In the genomic region with DNA sequence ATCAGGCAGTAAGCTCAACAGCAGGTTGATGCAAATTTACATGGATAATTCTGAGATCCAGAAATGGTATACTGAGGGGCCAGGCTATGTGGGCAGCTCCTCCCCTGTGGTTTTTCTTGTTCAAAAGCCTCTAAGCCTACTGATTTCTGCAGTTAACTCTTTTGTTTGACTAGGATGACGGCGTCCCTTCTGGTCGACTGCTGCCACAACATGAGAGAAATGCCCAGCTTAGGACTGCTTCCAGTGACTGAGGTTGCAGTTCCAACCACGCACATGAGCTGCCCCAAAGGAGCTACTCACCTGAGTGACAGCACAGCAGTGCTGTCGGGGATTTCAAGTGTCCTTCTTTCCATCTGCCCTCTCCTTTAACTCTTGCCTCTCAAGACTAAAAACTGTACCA, we compare ENCODE assay signal across 13 cellular contexts.
DNase-seq lines count a peak whose midpoint lies in the region; ATAC-seq, FAIRE-seq and TF ChIP-seq lines count a peak whose summit lies in the region.
"Had no signal": no experiment of that assay in that cellular context is flagged by ENCODE, and none has a peak within 500 bp of the region (broad histone marks: within the 10 kb centered on the region; RNA-seq: fewer than 3 reads in every experiment).

No MANE protein-coding gene starts in this region.

- no peak overlapping the region for H3K4me3 Mint-ChIP-seq in Caco-2 (ENCODE audit: unreplicated experiment)
- H3K4me3 Mint-ChIP-seq in activated CD4-positive, alpha-beta T cell treated with anti-CD3 and anti-CD28 coated beads, Interleukin-2, amount 10 ng/mL, durations not matched to agents 7 days and 5 days: no peak overlapping the region
- H3K4me3 Mint-ChIP-seq in activated T-cell treated with anti-CD3 and anti-CD28 coated beads, Interleukin-2, amount 50 U/mL, for 72 hours: no peak overlapping the region
- H3K4me3 Mint-ChIP-seq: activated naive CD8-positive, alpha-beta T cell had no signal

- H3F3A ChIP-seq in SK-N-SH (replicated peaks; ENCODE audit: insufficient read depth): no peaks in the 10 kb centered on the region

- 65% methylated on average over 3 of the region's 5 CpGs for WGBS in SK-N-SH (ENCODE audit: low lambda C conversion rate)

- no peak overlapping the region for H3K4me2 ChIP-seq in SK-N-SH
- no peak overlapping the region for H3K4me2 ChIP-seq in keratinocyte (ENCODE audit: control insufficient read depth, extremely low read depth, insufficient read depth, low read depth, low read length)
- H3K4me2 ChIP-seq: BLaER1 had no signal

- TF ChIP-seq RAD21 in SK-N-SH (IDR thresholded peaks at IDR 0.05; ENCODE audit: low read length): peak; percentile 61

- peak; percentile 28 to 47 for DNase-seq in Caco-2
- DNase-seq in HEK293T (ENCODE audit: extremely low spot score): peak; percentile 16
- peak; percentile 27 for DNase-seq in SK-N-SH
- no peak for DNase-seq in keratinocyte (ENCODE audit: low read depth, low spot score)
- DNase-seq in activated CD4-positive, alpha-beta T cell treated with anti-CD3 and anti-CD28 coated beads, Interleukin-2, amount 10 ng/mL, durations not matched to agents 7 days and 5 days: no peak
- DNase-seq in activated T-cell treated with anti-CD3 and anti-CD28 coated beads, Interleukin-2, amount 50 U/mL, for 72 hours: no peak
- DNase-seq: right lobe of liver, T-helper 2 cell, tibial artery had no signal

- H3K36me3 ChIP-seq in Caco-2 (ENCODE audit: control insufficient read depth, insufficient read depth, low read length) (no peaks in the 10 kb centered on the region), SK-N-SH (replicated peaks in 1 of 2; ENCODE audit: control insufficient read depth in 1 of 2, insufficient read depth in 2 of 2, low read length in 1 of 2) (no peaks in the 10 kb centered on the region), keratinocyte (ENCODE audit: control insufficient read depth in 2 of 2, extremely low read depth in 1 of 2, insufficient read depth in 2 of 2, low read length in 2 of 2) (no peaks in the 10 kb centered on the region)
- H3K36me3 ChIP-seq: BLaER1, right lobe of liver, tibial artery had no signal

- no peak overlapping the region for H3K4me3 ChIP-seq in Caco-2 (ENCODE audit: low read depth, low read length)
- no peak overlapping the region for H3K4me3 ChIP-seq in SK-N-SH (ENCODE audit: low read depth in 2 of 2, low read length in 1 of 2)
- H3K4me3 ChIP-seq in keratinocyte (ENCODE audit: control insufficient read depth in 2 of 3, extremely low read depth in 1 of 3, insufficient read depth in 2 of 3, low read depth in 1 of 3, low read length in 3 of 3): no peak overlapping the region
- H3K4me3 ChIP-seq: BLaER1, right lobe of liver, tibial artery had no signal

- H3K4me1 Mint-ChIP-seq in Caco-2 (ENCODE audit: low read depth, unreplicated experiment): no peaks in the 10 kb centered on the region
- no peaks in the 10 kb centered on the region for H3K4me1 Mint-ChIP-seq in activated CD4-positive, alpha-beta T cell treated with anti-CD3 and anti-CD28 coated beads, Interleukin-2, amount 10 ng/mL, durations not matched to agents 7 days and 5 days
- no peaks in the 10 kb centered on the region for H3K4me1 Mint-ChIP-seq in activated T-cell treated with anti-CD3 and anti-CD28 coated beads, Interleukin-2, amount 50 U/mL, for 72 hours (ENCODE audit: low read depth)

- CTCF ChIA-PET in Caco-2 (lab: Charles Lee): interaction anchor here (0.6 kb wide), 2 partner anchors 153 to 531 kb away, joined by 3 read pairs; no protein-coding TSS in a partner anchor
- CTCF ChIA-PET in HEK293T (lab: Yijun Ruan, JAX): interaction anchor here (1.1 kb wide), 1 partner anchor 1376 kb away, joined by 3 read pairs; no protein-coding TSS in a partner anchor
- CTCF ChIA-PET in SK-N-SH (lab: Yijun Ruan, JAX): interaction anchor here (0.7 to 2.2 kb wide), 6 partner anchors 9 to 390 kb away, joined by 3 to 13 read pairs (median 6); no protein-coding TSS in a partner anchor
- CTCF ChIA-PET in activated CD4-positive, alpha-beta T cell treated with anti-CD3 and anti-CD28 coated beads, Interleukin-2, amount 10 ng/mL, durations not matched to agents 7 days and 5 days (lab: Charles Lee): no interaction called here

- H3K27ac ChIP-seq in SK-N-SH (ENCODE audit: low read depth in 2 of 2, low read length in 1 of 2) (no peak overlapping the region; a peak in 2 of 4 replicates), keratinocyte (ENCODE audit: control insufficient read depth, insufficient read depth, low read length) (no peak overlapping the region)
- H3K27ac ChIP-seq: BLaER1, right lobe of liver, tibial artery had no signal

- dilution Hi-C loops in keratinocyte (cut with MboI; ENCODE audit: extremely low pct_ligation_motif_present, low sequenced_read_pairs): no loop called here

- ATAC-seq in HG03469 (IDR thresholded peaks at IDR 0.05; ENCODE audit: unreplicated experiment): no peak
- ATAC-seq in GM21447 (IDR thresholded peaks at IDR 0.05; ENCODE audit: unreplicated experiment): no peak
- no peak for ATAC-seq in activated T-cell treated with anti-CD3 and anti-CD28 coated beads, Interleukin-2, amount 50 U/mL, for 72 hours (replicated peaks in 1 of 2)
- ATAC-seq: right lobe of liver had no signal

- H3K79me2 ChIP-seq in SK-N-SH (ENCODE audit: insufficient read depth): no peaks in the 10 kb centered on the region
- no peaks in the 10 kb centered on the region for H3K79me2 ChIP-seq in keratinocyte (ENCODE audit: control insufficient read depth, insufficient read depth, low read length)

- H2AFZ ChIP-seq in SK-N-SH (ENCODE audit: low read depth) (no peak overlapping the region), keratinocyte (ENCODE audit: control insufficient read depth, low read length) (no peak overlapping the region)

- intact Hi-C loops in Caco-2 (cut with micrococcal nuclease; ENCODE audit: unreplicated experiment): no loop called here

- H4K20me1 ChIP-seq in SK-N-SH (ENCODE audit: insufficient read depth): no peaks in the 10 kb centered on the region
- H4K20me1 ChIP-seq in keratinocyte (ENCODE audit: control insufficient read depth, extremely low read depth, insufficient read depth, low read length): no peaks in the 10 kb centered on the region
- H4K20me1 ChIP-seq: BLaER1 had no signal

- H3K9ac ChIP-seq in SK-N-SH (no peak overlapping the region), keratinocyte (ENCODE audit: control insufficient read depth, extremely low read depth, insufficient read depth, low read length) (no peak overlapping the region)
- H3K9ac ChIP-seq: BLaER1 had no signal

- POLR2A ChIA-PET in Caco-2 (lab: Charles Lee) (no interaction called here), HEK293T (lab: Yijun Ruan, JAX) (no interaction called here), SK-N-SH (lab: Yijun Ruan, JAX) (no interaction called here)
- POLR2A ChIA-PET in activated CD4-positive, alpha-beta T cell treated with anti-CD3 and anti-CD28 coated beads, Interleukin-2, amount 10 ng/mL, durations not matched to agents 7 days and 5 days (lab: Charles Lee): no interaction called here

- no peak for TF ChIP-seq EP300 in SK-N-SH (IDR thresholded peaks at IDR 0.05; ENCODE audit: borderline replicate concordance in 1 of 2, low read depth in 1 of 2, low read length in 1 of 2)

- no peaks in the 10 kb centered on the region for H3K36me3 Mint-ChIP-seq in Caco-2 (ENCODE audit: insufficient read depth, unreplicated experiment)
- no peaks in the 10 kb centered on the region for H3K36me3 Mint-ChIP-seq in activated CD4-positive, alpha-beta T cell treated with anti-CD3 and anti-CD28 coated beads, Interleukin-2, amount 10 ng/mL, durations not matched to agents 7 days and 5 days (ENCODE audit: low read depth)
- no peaks in the 10 kb centered on the region for H3K36me3 Mint-ChIP-seq in activated T-cell treated with anti-CD3 and anti-CD28 coated beads, Interleukin-2, amount 50 U/mL, for 72 hours (ENCODE audit: insufficient read depth in 2 of 2)
- H3K36me3 Mint-ChIP-seq: activated naive CD8-positive, alpha-beta T cell had no signal

- peak in 1 of 2 experiments; percentile 25 for TF ChIP-seq CTCF in Caco-2 (IDR thresholded peaks at IDR 0.05; ENCODE audit: insufficient read depth in 1 of 2, low read depth in 1 of 2, low read length in 1 of 2, severe bottlenecking in 1 of 2, unreplicated experiment in 1 of 2)
- no peak; the same call in 1 of the 2 replicates for TF ChIP-seq CTCF in SK-N-SH (IDR thresholded peaks at IDR 0.05)
- peak; percentile 36 to 54 (median 46) for TF ChIP-seq CTCF in keratinocyte (optimal IDR thresholded peaks at IDR 0.05 in 1 of 3, IDR thresholded peaks at IDR 0.05 in 1 of 3, conservative IDR thresholded peaks at IDR 0.05 in 1 of 3; ENCODE audit: extremely low read depth in 1 of 3, insufficient read depth in 2 of 3, low read length in 3 of 3)

- no peaks in the 10 kb centered on the region for H3K9me2 ChIP-seq in SK-N-SH

- no peaks in the 10 kb centered on the region for H3K9me3 Mint-ChIP-seq in Caco-2 (ENCODE audit: unreplicated experiment)
- no peaks in the 10 kb centered on the region for H3K9me3 Mint-ChIP-seq in activated CD4-positive, alpha-beta T cell treated with anti-CD3 and anti-CD28 coated beads, Interleukin-2, amount 10 ng/mL, durations not matched to agents 7 days and 5 days
- peaks cover 5 to 6% of the 10 kb centered on the region in 2 donors for H3K9me3 Mint-ChIP-seq in activated T-cell treated with anti-CD3 and anti-CD28 coated beads, Interleukin-2, amount 50 U/mL, for 72 hours

- H3K9me3 ChIP-seq in Caco-2 (no peaks in the 10 kb centered on the region), SK-N-SH (no peaks in the 10 kb centered on the region), keratinocyte (ENCODE audit: control insufficient read depth, low read depth, low read length) (no peaks in the 10 kb centered on the region)
- H3K9me3 ChIP-seq: BLaER1, right lobe of liver, tibial artery had no signal

- no peaks in the 10 kb centered on the region for H3K27me3 ChIP-seq in Caco-2 (replicated peaks; ENCODE audit: control insufficient read depth, insufficient read depth, low read length)
- H3K27me3 ChIP-seq in SK-N-SH (ENCODE audit: insufficient read depth): no peaks in the 10 kb centered on the region
- H3K27me3 ChIP-seq in keratinocyte (ENCODE audit: control insufficient read depth, extremely low read depth, insufficient read depth, low read length): no peaks in the 10 kb centered on the region
- H3K27me3 ChIP-seq: BLaER1, right lobe of liver, tibial artery had no signal

- peaks cover 5% of the 10 kb centered on the region for H3K27me3 Mint-ChIP-seq in Caco-2 (ENCODE audit: insufficient read depth, unreplicated experiment)
- H3K27me3 Mint-ChIP-seq in activated CD4-positive, alpha-beta T cell treated with anti-CD3 and anti-CD28 coated beads, Interleukin-2, amount 10 ng/mL, durations not matched to agents 7 days and 5 days: no peaks in the 10 kb centered on the region
- H3K27me3 Mint-ChIP-seq in activated T-cell treated with anti-CD3 and anti-CD28 coated beads, Interleukin-2, amount 50 U/mL, for 72 hours (ENCODE audit: low read depth): no peaks in the 10 kb centered on the region
- H3K27me3 Mint-ChIP-seq: activated naive CD8-positive, alpha-beta T cell had no signal

- H3K27ac Mint-ChIP-seq in Caco-2 (ENCODE audit: unreplicated experiment): no peak overlapping the region
- no peak overlapping the region for H3K27ac Mint-ChIP-seq in activated CD4-positive, alpha-beta T cell treated with anti-CD3 and anti-CD28 coated beads, Interleukin-2, amount 10 ng/mL, durations not matched to agents 7 days and 5 days
- no peak overlapping the region for H3K27ac Mint-ChIP-seq in activated T-cell treated with anti-CD3 and anti-CD28 coated beads, Interleukin-2, amount 50 U/mL, for 72 hours
- H3K27ac Mint-ChIP-seq: activated naive CD8-positive, alpha-beta T cell had no signal

- no peaks in the 10 kb centered on the region for H3K9me1 ChIP-seq in keratinocyte (ENCODE audit: control insufficient read depth, extremely low read depth, insufficient read depth, low read length)

- no TSS peak for BruUV-seq in Caco-2 (replicated peaks; lab: Mats Ljungman, UMichigan)

- H3K4me1 ChIP-seq in Caco-2 (no peaks in the 10 kb centered on the region), SK-N-SH (ENCODE audit: control insufficient read depth in 1 of 2, insufficient read depth in 2 of 2, low read depth in 1 of 2, low read length in 1 of 2) (peaks cover 0 to 15% of the 10 kb centered on the region in 2 experiments; a peak in 2 of 4 replicates), keratinocyte (ENCODE audit: control insufficient read depth, extremely low read depth, insufficient read depth, low read length) (no peaks in the 10 kb centered on the region)
- H3K4me1 ChIP-seq: right lobe of liver, tibial artery had no signal

- no peak for FAIRE-seq in keratinocyte (lab: Jason Lieb, UNC)

Comparison
In these comparisons a context has a peak if more than half of its experiments do, and no peak if none do; other contexts are left out.
1. DNase-seq: peak in Caco-2 (2 of 2), HEK293T (single experiment) and SK-N-SH (single experiment); none in keratinocyte (single experiment), activated CD4-positive, alpha-beta T cell treated with anti-CD3 and anti-CD28 coated beads, Interleukin-2, amount 10 ng/mL, durations not matched to agents 7 days and 5 days (single experiment) and activated T-cell treated with anti-CD3 and anti-CD28 coated beads, Interleukin-2, amount 50 U/mL, for 72 hours (0 of 2).